33 cellular contexts compared by ENCODE assay signal in the genomic region with DNA sequence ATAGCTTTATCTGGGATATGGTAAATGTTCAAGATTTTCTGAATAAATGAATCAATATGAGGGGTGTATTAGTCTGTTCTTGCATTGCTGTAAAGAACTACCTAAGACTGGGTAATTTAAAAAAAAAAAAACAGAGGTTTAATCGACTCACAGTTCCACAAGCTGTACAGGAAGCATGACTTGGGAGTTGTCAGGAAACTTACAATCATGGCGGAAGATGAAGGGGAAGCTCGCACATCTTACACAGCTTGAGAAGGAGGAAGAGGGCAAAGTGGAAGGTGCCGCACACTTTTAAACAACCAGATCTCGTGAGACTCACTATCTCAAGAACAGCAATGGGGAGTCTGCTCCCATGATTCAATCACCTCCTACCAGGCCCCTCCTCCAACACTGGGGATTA.
"Had no signal": no experiment of that assay in that cellular context is flagged by ENCODE, and none has a peak within 500 bp of the region (broad histone marks: within the 10 kb centered on the region; RNA-seq: fewer than 3 reads in every experiment).

No MANE protein-coding gene starts in this region.

- ATAC-seq: activated CD4-positive, CD25-positive, alpha-beta regulatory T cell treated with anti-CD3 and anti-CD28 coated beads, Interleukin-2, amount 50 U/mL, for 24 hours; activated CD8-positive, alpha-beta T cell treated with anti-CD3 and anti-CD28 coated beads for 36 hours; activated naive CD4-positive, alpha-beta T cell treated with anti-CD3 and anti-CD28 coated beads, Interleukin-2, amount 50 U/mL, for 72 hours; activated T-cell treated with anti-CD3 and anti-CD28 coated beads, Interleukin-2, amount 50 U/mL, for 4 hours; activated T-helper 17 cell treated with anti-CD3 and anti-CD28 coated beads, Interleukin-2, amount 50 U/mL, for 72 hours; foreskin keratinocyte; gastrocnemius medialis; T-helper 17 cell had no signal

- H3K4me1 Mint-ChIP-seq: activated B cell treated with CpG ODN at 0.5 μM for 24 hours; activated naive CD8-positive, alpha-beta T cell treated with anti-CD3 and anti-CD28 coated beads, Interleukin-2, amount 10 ng/mL, durations not matched to agents 7 days and 5 days; activated T-helper 17 cell treated with anti-CD3 and anti-CD28 coated beads, Interleukin-2, amount 50 U/mL, for 72 hours; T-helper 17 cell had no signal

- DNase-seq: activated B cell treated with CpG ODN at 0.5 μM for 24 hours; activated CD4-positive, alpha-beta T cell treated with anti-CD3 and anti-CD28 coated beads for 48 hours; activated CD4-positive, alpha-beta T cell treated with anti-CD3 and anti-CD28 coated beads, Interleukin-2, amount 50 U/mL, for 1 hour; activated CD4-positive, alpha-beta T cell treated with anti-CD3 and anti-CD28 coated beads, Interleukin-2, amount 50 U/mL, for 48 hours; activated CD8-positive, alpha-beta memory T cell treated with anti-CD3 and anti-CD28 coated beads for 24 hours; activated CD8-positive, alpha-beta T cell treated with anti-CD3 and anti-CD28 coated beads for 36 hours; activated effector memory CD4-positive, alpha-beta T cell treated with Interleukin-2 at 50 U/mL for 16 hours; activated gamma-delta T cell treated with Interleukin-2 at 50 U/mL for 16 hours; activated naive CD4-positive, alpha-beta T cell treated with Interleukin-2 at 50 U/mL for 16 hours; activated naive CD8-positive, alpha-beta T cell treated with anti-CD3 and anti-CD28 coated beads, Interleukin-2, amount 10 ng/mL, durations not matched to agents 7 days and 5 days; activated T-cell treated with anti-CD3 and anti-CD28 coated beads, Interleukin-2, amount 50 U/mL, for 4 hours; central memory CD4-positive, alpha-beta T cell; cerebellar nuclear complex; colonic mucosa; dorsolateral prefrontal cortex; effector memory CD4-positive, alpha-beta T cell; erythroblast; foreskin keratinocyte; gastrocnemius medialis; glutamatergic neuron; heart left ventricle; T-helper 17 cell; T1000; WERI-Rb-1 had no signal

- H3K9me3 ChIP-seq: ascending aorta, breast epithelium, colonic mucosa, esophagus muscularis mucosa, gastrocnemius medialis, heart left ventricle had no signal

- H3K27ac Mint-ChIP-seq: activated B cell treated with CpG ODN at 0.5 μM for 24 hours; activated CD8-positive, alpha-beta T cell treated with anti-CD3 and anti-CD28 coated beads for 36 hours; activated naive CD8-positive, alpha-beta T cell treated with anti-CD3 and anti-CD28 coated beads, Interleukin-2, amount 10 ng/mL, durations not matched to agents 7 days and 5 days; activated T-helper 17 cell treated with anti-CD3 and anti-CD28 coated beads, Interleukin-2, amount 50 U/mL, for 72 hours; brain; T-helper 17 cell; T-helper 2 cell treated with Interferon-gamma antibody and Interleukin-4, amounts not matched to agents 5 μg/mL and 100 μg/mL, for 36 hours had no signal

- H3K4me1 ChIP-seq: ascending aorta, breast epithelium, colonic mucosa, foreskin keratinocyte had no signal

- H3K4me3 Mint-ChIP-seq: activated B cell treated with CpG ODN at 0.5 μM for 24 hours; activated CD8-positive, alpha-beta T cell treated with anti-CD3 and anti-CD28 coated beads for 36 hours; activated naive CD8-positive, alpha-beta T cell treated with anti-CD3 and anti-CD28 coated beads, Interleukin-2, amount 10 ng/mL, durations not matched to agents 7 days and 5 days; activated T-cell treated with anti-CD3 and anti-CD28 coated beads, Interleukin-2, amount 50 U/mL, for 4 hours; activated T-helper 17 cell treated with anti-CD3 and anti-CD28 coated beads, Interleukin-2, amount 50 U/mL, for 72 hours; brain; T-helper 17 cell; T-helper 2 cell treated with Interferon-gamma antibody and Interleukin-4, amounts not matched to agents 5 μg/mL and 100 μg/mL, for 36 hours had no signal

- H3K27me3 Mint-ChIP-seq: activated B cell treated with CpG ODN at 0.5 μM for 24 hours; activated CD8-positive, alpha-beta T cell treated with anti-CD3 and anti-CD28 coated beads for 36 hours; activated naive CD8-positive, alpha-beta T cell treated with anti-CD3 and anti-CD28 coated beads, Interleukin-2, amount 10 ng/mL, durations not matched to agents 7 days and 5 days; activated T-helper 17 cell treated with anti-CD3 and anti-CD28 coated beads, Interleukin-2, amount 50 U/mL, for 72 hours; T-helper 17 cell had no signal

- H3K36me3 Mint-ChIP-seq: activated naive CD4-positive, alpha-beta T cell treated with anti-CD3 and anti-CD28 coated beads, Interleukin-2, amount 50 U/mL, for 72 hours; activated naive CD8-positive, alpha-beta T cell treated with anti-CD3 and anti-CD28 coated beads, Interleukin-2, amount 10 ng/mL, durations not matched to agents 7 days and 5 days; brain had no signal

- H3K9me3 Mint-ChIP-seq: activated B cell treated with CpG ODN at 0.5 μM for 24 hours; activated CD8-positive, alpha-beta T cell treated with anti-CD3 and anti-CD28 coated beads for 36 hours; activated naive CD4-positive, alpha-beta T cell treated with anti-CD3 and anti-CD28 coated beads, Interleukin-2, amount 50 U/mL, for 72 hours; activated naive CD8-positive, alpha-beta T cell treated with anti-CD3 and anti-CD28 coated beads, Interleukin-2, amount 10 ng/mL, durations not matched to agents 7 days and 5 days; activated T-cell treated with anti-CD3 and anti-CD28 coated beads, Interleukin-2, amount 50 U/mL, for 4 hours; activated T-helper 17 cell treated with anti-CD3 and anti-CD28 coated beads, Interleukin-2, amount 50 U/mL, for 72 hours; brain; T-helper 2 cell treated with Interferon-gamma antibody and Interleukin-4, amounts not matched to agents 5 μg/mL and 100 μg/mL, for 36 hours had no signal

- H3K27ac ChIP-seq: ascending aorta, breast epithelium, cardiac muscle cell, colonic mucosa, dorsolateral prefrontal cortex, esophagus muscularis mucosa, foreskin keratinocyte, WERI-Rb-1 had no signal

- H3K4me3 ChIP-seq: ascending aorta, breast epithelium, cardiac muscle cell, colonic mucosa, dorsolateral prefrontal cortex, esophagus muscularis mucosa, gastrocnemius medialis, heart left ventricle had no signal

- H3K27me3 ChIP-seq: ascending aorta, breast epithelium, cardiac muscle cell, colonic mucosa, dorsolateral prefrontal cortex, esophagus muscularis mucosa, foreskin keratinocyte, gastrocnemius medialis, heart left ventricle had no signal

- H3K36me3 ChIP-seq: ascending aorta, breast epithelium, cardiac muscle cell, colonic mucosa, esophagus muscularis mucosa, gastrocnemius medialis, heart left ventricle, WERI-Rb-1 had no signal
